ENCODE assay signal across 19 cellular contexts in the genomic region with DNA sequence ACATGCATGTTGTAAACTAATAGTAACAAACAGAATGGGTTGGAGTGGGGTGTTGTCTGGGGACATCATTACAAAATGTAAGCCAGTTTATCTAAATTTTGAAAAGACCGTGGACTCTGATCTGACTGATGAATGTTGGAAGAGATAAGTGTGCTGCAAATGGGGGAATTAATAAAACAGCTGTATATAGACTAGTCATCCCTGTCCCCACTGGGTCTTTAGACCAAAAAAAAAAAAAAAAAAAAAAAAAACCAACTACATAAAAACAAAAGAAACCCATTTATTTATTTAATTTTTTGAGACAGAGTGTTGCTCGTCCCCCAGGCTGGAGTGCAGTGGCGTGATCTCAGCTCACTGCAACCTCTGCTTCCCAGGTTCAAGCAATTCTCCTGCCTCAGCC.
"Had no signal": no experiment of that assay in that cellular context is flagged by ENCODE, and none has a peak within 500 bp of the region (broad histone marks: within the 10 kb centered on the region; RNA-seq: fewer than 3 reads in every experiment).

No MANE protein-coding gene starts in this region.

- H3K9me3 ChIP-seq: psoas muscle, spleen, suprapubic skin had no signal

- ATAC-seq: esophagus mucosa, psoas muscle, sciatic nerve had no signal

- H3K27me3 Mint-ChIP-seq: activated naive CD4-positive, alpha-beta T cell treated with anti-CD3 and anti-CD28 coated beads, Interleukin-2, amount 50 U/mL, for 24 hours; type B pancreatic cell had no signal

- H3K4me3 Mint-ChIP-seq: nephron, type B pancreatic cell had no signal

- H3K27ac Mint-ChIP-seq: activated naive CD4-positive, alpha-beta T cell treated with anti-CD3 and anti-CD28 coated beads, Interleukin-2, amount 50 U/mL, for 24 hours; nephron; type B pancreatic cell had no signal

- H3K27ac ChIP-seq: brain microvascular endothelial cell, psoas muscle, spleen, suprapubic skin, WERI-Rb-1 had no signal

- H3K4me1 Mint-ChIP-seq: nephron had no signal

- H3K4me1 ChIP-seq: suprapubic skin had no signal

- H3K9me3 Mint-ChIP-seq: activated naive CD4-positive, alpha-beta T cell treated with anti-CD3 and anti-CD28 coated beads, Interleukin-2, amount 50 U/mL, for 24 hours; nephron; type B pancreatic cell had no signal

- DNase-seq: activated CD4-positive, alpha-beta T cell treated with anti-CD3 and anti-CD28 coated beads, Interleukin-2, amount 50 U/mL, for 1 hour; activated CD8-positive, alpha-beta memory T cell treated with anti-CD3 and anti-CD28 coated beads, Interleukin-2, amount 50 U/mL, for 4 hours; brain microvascular endothelial cell; dermis blood vessel endothelial cell; hypothalamus; mammary epithelial cell; psoas muscle; SHP77 treated with DMSO at 0.1 percent for 48 hours; spleen; stimulated activated CD4-positive, alpha-beta T cell treated with anti-CD3 and anti-CD28 coated beads, Interleukin-2, amount 100 ng/mL, for 24 hours; stimulated activated naive CD4-positive, alpha-beta T cell; T-helper 9 cell; WERI-Rb-1 had no signal

- H3K4me3 ChIP-seq: psoas muscle, spleen, suprapubic skin had no signal
